In genomic region chr5:1167728-1168709, GRCh38 we compare ENCODE assay signal across 8 cellular contexts. TPM values are rescaled to one million over a fixed set of nuclear protein-coding genes. Genes with fewer than 3 reads are reported as not detected.
DNase-seq lines count a peak whose midpoint lies in the region; ATAC-seq and TF ChIP-seq lines count a peak whose summit lies in the region.

No MANE protein-coding gene starts in this region.

- peak overlapping the region; percentile 63 for H3K27ac ChIP-seq in Panc1 (ENCODE audit: low read length)
- H3K27ac ChIP-seq in neural cell (ENCODE audit: low read length) = no peak overlapping the region
- no peak overlapping the region for H3K27ac ChIP-seq in stomach

- peak overlapping the region in 1 of 7 donors; percentile 30 for H3K27ac Mint-ChIP-seq in CD14-positive monocyte
- H3K27ac Mint-ChIP-seq in IgD-negative memory B cell = peak overlapping the region in 1 of 3 donors; percentile 71
- no peak overlapping the region for H3K27ac Mint-ChIP-seq in activated T-cell treated with anti-CD3 and anti-CD28 coated beads, Interleukin-2, amount 50 U/mL, for 72 hours

- H3K9me3 ChIP-seq in Panc1 (ENCODE audit: control insufficient read depth, insufficient read depth, low read depth, low read length) (no peaks in the 10 kb centered on the region), neural cell (ENCODE audit: low read length) (no peaks in the 10 kb centered on the region), stomach (no peaks in the 10 kb centered on the region)

- TF ChIP-seq CTCF in CD14-positive monocyte (IDR thresholded peaks at IDR 0.05) = peak; percentile 83
- TF ChIP-seq CTCF in Panc1 (IDR thresholded peaks at IDR 0.05) = peak; percentile 95
- TF ChIP-seq CTCF in neural cell (IDR thresholded peaks at IDR 0.05; ENCODE audit: poor library complexity, severe bottlenecking) = peak; percentile 83
- peak in 5 of 7 experiments; percentile 21 to 74 (median 65) for TF ChIP-seq CTCF in stomach (IDR thresholded peaks at IDR 0.05)

- 14 to 25% (median 17%) methylated on average over 20 to 28 of the region's 28 CpGs for WGBS in stomach, 5 donors

- in situ Hi-C loops in Panc1 (cut with HindIII; ENCODE audit: low pct_unique_long_range_greater_than_20kb, low sequenced_read_pairs) = no loop called here

- no peak overlapping the region for H3K9ac ChIP-seq in neural cell (ENCODE audit: low read length)

- POLR2A ChIA-PET in Panc1 (lab: Charles Lee) = interaction anchor here (0.7 kb wide), 1 partner anchor 693 kb away, joined by 7 read pairs; no protein-coding TSS in a partner anchor

- peak; percentile 76 for TF ChIP-seq RAD21 in neural cell (conservative IDR thresholded peaks at IDR 0.05)

- intact Hi-C loops in CD14-positive monocyte (cut with micrococcal nuclease) = loop anchor here (1.0 kb wide), 1 partner anchor 477 kb away; no protein-coding TSS in a partner anchor
- intact Hi-C loops in Panc1 (cut with micrococcal nuclease; ENCODE audit: unreplicated experiment) = loop anchor here (2.0 to 10.0 kb wide), 2 partner anchors 77 to 245 kb away; no protein-coding TSS in a partner anchor
- intact Hi-C loops in stomach (cut with DNase I; ENCODE audit: low total_unique reads) = loop anchor here (5.0 to 10.0 kb wide), 2 partner anchors 243 to 474 kb away; no protein-coding TSS in a partner anchor

- H3K36me3 ChIP-seq in Panc1 (ENCODE audit: control insufficient read depth, insufficient read depth, low read length) (no peaks in the 10 kb centered on the region), neural cell (ENCODE audit: insufficient read depth, low read length) (no peaks in the 10 kb centered on the region), stomach (no peaks in the 10 kb centered on the region)

- peaks cover 0 to 3% (median 0%) of the 10 kb centered on the region in 7 donors for H3K9me3 Mint-ChIP-seq in CD14-positive monocyte
- H3K9me3 Mint-ChIP-seq in IgD-negative memory B cell = no peaks in the 10 kb centered on the region
- H3K9me3 Mint-ChIP-seq in activated T-cell treated with anti-CD3 and anti-CD28 coated beads, Interleukin-2, amount 50 U/mL, for 72 hours = no peaks in the 10 kb centered on the region

- DNase-seq in CD14-positive monocyte (ENCODE audit: low spot score) (no peak), Panc1 (ENCODE audit: low read depth, low spot score) (peak; percentile 61), fibroblast of peridontal ligament (ENCODE audit: extremely low read depth) (peak; percentile 69), stomach (peak; percentile 79)
- peak; percentile 70 to 72 for DNase-seq in activated T-cell treated with anti-CD3 and anti-CD28 coated beads, Interleukin-2, amount 50 U/mL, for 72 hours

- H3K79me2 ChIP-seq in neural cell (replicated peaks; ENCODE audit: insufficient read depth, low read length) = no peaks in the 10 kb centered on the region

- BruUV-seq in Panc1 (replicated peaks; lab: Mats Ljungman, UMichigan) = no TSS peak

- H3K4me1 Mint-ChIP-seq in CD14-positive monocyte (peaks cover 11% of the 10 kb centered on the region), IgD-negative memory B cell (peaks cover 6 to 14% (median 12%) of the 10 kb centered on the region in 3 donors)
- peaks cover 10% of the 10 kb centered on the region for H3K4me1 Mint-ChIP-seq in activated T-cell treated with anti-CD3 and anti-CD28 coated beads, Interleukin-2, amount 50 U/mL, for 72 hours (ENCODE audit: low read depth)

- H3K4me3 Mint-ChIP-seq in CD14-positive monocyte (peak overlapping the region in 1 of 2 donors; percentile 71), IgD-negative memory B cell (peak overlapping the region; percentile 42 to 97 (median 88))
- peak overlapping the region; percentile 71 to 82 for H3K4me3 Mint-ChIP-seq in activated T-cell treated with anti-CD3 and anti-CD28 coated beads, Interleukin-2, amount 50 U/mL, for 72 hours

- H3K4me3 ChIP-seq in Panc1 (ENCODE audit: low read depth in 2 of 2, low read length in 2 of 2) = peak overlapping the region; percentile 46 to 66
- peak overlapping the region; percentile 45 for H3K4me3 ChIP-seq in neural cell (ENCODE audit: low read length)
- H3K4me3 ChIP-seq in stomach = peak overlapping the region in 3 of 4 donors; percentile 7 to 33 (median 19)

- H3K9me2 ChIP-seq in neural cell (ENCODE audit: insufficient read depth, low read length) = no peaks in the 10 kb centered on the region

- H3K27me3 Mint-ChIP-seq in CD14-positive monocyte (ENCODE audit: low read depth in 3 of 3) (peaks cover 11 to 23% (median 13%) of the 10 kb centered on the region in 3 donors), IgD-negative memory B cell (peaks cover 7% of the 10 kb centered on the region)
- peaks cover 27% of the 10 kb centered on the region for H3K27me3 Mint-ChIP-seq in activated T-cell treated with anti-CD3 and anti-CD28 coated beads, Interleukin-2, amount 50 U/mL, for 72 hours (ENCODE audit: low read depth)

- no peak overlapping the region for H2AFZ ChIP-seq in neural cell (ENCODE audit: low read depth, low read length)

- no peaks in the 10 kb centered on the region for H3F3A ChIP-seq in neural cell (ENCODE audit: insufficient read depth, low read length, poor library complexity, severe bottlenecking)

- no peaks in the 10 kb centered on the region for H4K20me1 ChIP-seq in neural cell (ENCODE audit: insufficient read depth)

- peaks cover 16% of the 10 kb centered on the region for H3K4me1 ChIP-seq in Panc1 (ENCODE audit: control insufficient read depth, insufficient read depth, low read length)
- H3K4me1 ChIP-seq in stomach = peaks cover 9 to 11% (median 10%) of the 10 kb centered on the region in 4 donors

- H3K4me2 ChIP-seq in neural cell (ENCODE audit: low read length) = no peak overlapping the region

- CTCF ChIA-PET in Panc1 (lab: Charles Lee) = interaction anchor here (0.5 to 2.0 kb wide), 9 partner anchors 10 to 455 kb away, joined by 3 to 8 read pairs (median 4); no protein-coding TSS in a partner anchor

- peak; percentile 55 for ATAC-seq in GM21360 (IDR thresholded peaks at IDR 0.05; ENCODE audit: unreplicated experiment)
- ATAC-seq in Panc1 = peak; percentile 93
- peak; percentile 74 to 80 for ATAC-seq in activated T-cell treated with anti-CD3 and anti-CD28 coated beads, Interleukin-2, amount 50 U/mL, for 72 hours (replicated peaks in 1 of 2)

- TF ChIP-seq POLR2A in stomach (IDR thresholded peaks at IDR 0.05) = no peak

- H3K36me3 Mint-ChIP-seq in CD14-positive monocyte = no peaks in the 10 kb centered on the region
- no peaks in the 10 kb centered on the region for H3K36me3 Mint-ChIP-seq in IgD-negative memory B cell
- H3K36me3 Mint-ChIP-seq in activated T-cell treated with anti-CD3 and anti-CD28 coated beads, Interleukin-2, amount 50 U/mL, for 72 hours (ENCODE audit: insufficient read depth in 2 of 2) = no peaks in the 10 kb centered on the region

- no peaks in the 10 kb centered on the region for H3K27me3 ChIP-seq in Panc1 (ENCODE audit: control insufficient read depth, insufficient read depth, low read length)
- no peaks in the 10 kb centered on the region for H3K27me3 ChIP-seq in neural cell (ENCODE audit: insufficient read depth, low read depth, low read length)
- H3K27me3 ChIP-seq in stomach = peaks cover 0 to 38% (median 0%) of the 10 kb centered on the region in 3 donors

- no peak for TF ChIP-seq EP300 in neural cell (conservative IDR thresholded peaks at IDR 0.05; ENCODE audit: poor library complexity, severe bottlenecking)
- TF ChIP-seq EP300 in stomach (IDR thresholded peaks at IDR 0.05) = no peak

TF ChIP-seq in neural cell, 6 proteins besides CTCF, POLR2A, EP300 and RAD21:
- TF ChIP-seq TAF1 (IDR thresholded peaks at IDR 0.05; ENCODE audit: low read depth) = no peak
- TF ChIP-seq SMC3 (conservative IDR thresholded peaks at IDR 0.05; ENCODE audit: poor library complexity) = peak; percentile 91

RNA-seq across cellular contexts. Expression of gene SLC6A19, which starts 33.4 kb away (rescaled TPM):
- not detected for polyA plus RNA-seq in CD14-positive monocyte
- polyA plus RNA-seq in IgD-negative memory B cell = not detected
- total RNA-seq in Panc1 (2021; ENCODE audit: unreplicated experiment) = 0.23 TPM
- 0.44 TPM for polyA plus RNA-seq in Panc1 (2012; ENCODE audit: insufficient read length)
- total RNA-seq in activated T-cell treated with anti-CD3 and anti-CD28 coated beads, Interleukin-2, amount 50 U/mL, for 72 hours = not detected
- polyA plus RNA-seq in neural cell = not detected in 2 replicates
- polyA minus RNA-seq in neural cell = not detected in 2 replicates
- total RNA-seq in stomach = 1 to 10 TPM in 1 of 5 donors, under 1 TPM in 2, not detected in 2; 0.43 to 5.5 (median 0.89) TPM
- under 1 TPM in 2 of 3 donors, not detected in 1; 0.13 to 0.19 TPM for polyA plus RNA-seq in stomach

RNA-seq across cellular contexts. Expression of gene SLC12A7, which starts 56.2 kb away (rescaled TPM):
- polyA plus RNA-seq in CD14-positive monocyte (10 to 100 TPM in 1 of 2 donors, 1 to 10 TPM in 1; 8.2 to 12.5 TPM), IgD-negative memory B cell (10.9 TPM), neural cell (3.1 and 4.5 TPM in 2 replicates), stomach (10 to 100 TPM in 2 of 3 donors, 1 to 10 TPM in 1; 4.7 to 12.4 (median 10.3) TPM)
- total RNA-seq in Panc1 (2021; ENCODE audit: unreplicated experiment) (297 TPM), stomach (100 to 1,000 TPM in 3 of 5 donors, 10 to 100 TPM in 2; 23.9 to 346 (median 126) TPM)
- 468 TPM for polyA plus RNA-seq in Panc1 (2012; ENCODE audit: insufficient read length)
- 10 to 100 TPM; 14.8 to 29.0 TPM for total RNA-seq in activated T-cell treated with anti-CD3 and anti-CD28 coated beads, Interleukin-2, amount 50 U/mL, for 72 hours
- polyA minus RNA-seq in neural cell = 6.8 and 7.3 TPM in 2 replicates

RNA-seq across cellular contexts. Expression of gene SLC6A18, which starts 57.2 kb away (rescaled TPM):
- not detected for polyA plus RNA-seq in CD14-positive monocyte
- polyA plus RNA-seq in IgD-negative memory B cell = not detected
- not detected for total RNA-seq in Panc1 (2021; ENCODE audit: unreplicated experiment)
- not detected for polyA plus RNA-seq in Panc1 (2012; ENCODE audit: insufficient read length)
- not detected for total RNA-seq in activated T-cell treated with anti-CD3 and anti-CD28 coated beads, Interleukin-2, amount 50 U/mL, for 72 hours
- not detected in 2 replicates for polyA plus RNA-seq in neural cell
- polyA minus RNA-seq in neural cell = not detected in 2 replicates
- total RNA-seq in stomach = not detected
- not detected for polyA plus RNA-seq in stomach
